Comparison of ENCODE assay signal across 20 cellular contexts in the genomic region with DNA sequence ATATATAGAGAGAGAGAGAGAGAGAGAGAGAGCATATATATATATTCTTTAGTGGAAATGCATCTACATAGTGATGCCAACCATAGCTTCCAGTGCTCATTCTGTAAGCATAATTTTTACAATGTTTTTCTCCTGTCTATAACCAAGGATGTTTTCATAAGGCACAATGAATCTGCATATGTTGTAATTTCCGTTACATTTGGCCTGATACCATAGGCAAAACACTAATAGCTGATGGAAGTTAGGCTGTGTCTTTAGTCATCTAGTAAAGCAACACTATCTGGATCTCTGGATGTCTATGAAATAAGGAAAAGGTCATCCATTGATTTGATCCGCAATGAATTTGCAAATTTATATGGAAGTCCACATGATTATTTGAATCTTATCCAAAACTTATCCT. TPM values are rescaled to one million over a fixed set of nuclear protein-coding genes. Genes with fewer than 3 reads are reported as not detected.
DNase-seq lines count a peak whose midpoint lies in the region; ATAC-seq and TF ChIP-seq lines count a peak whose summit lies in the region.
"Had no signal": no experiment of that assay in that cellular context is flagged by ENCODE, and none has a peak within 500 bp of the region (broad histone marks: within the 10 kb centered on the region; RNA-seq: fewer than 3 reads in every experiment).

No MANE protein-coding gene starts in this region.

- H3K27me3 Mint-ChIP-seq in brain: peaks cover 5% of the 10 kb centered on the region

- peaks cover 60% of the 10 kb centered on the region for H3K4me1 Mint-ChIP-seq in brain

- H3K27ac Mint-ChIP-seq in brain: no peak overlapping the region
- H3K27ac Mint-ChIP-seq: CD4-positive, alpha-beta T cell; IgD-negative memory B cell had no signal

- H3K9me3 Mint-ChIP-seq in brain: no peaks in the 10 kb centered on the region
- H3K9me3 Mint-ChIP-seq: CD4-positive, alpha-beta T cell had no signal

- ATAC-seq in GM19035 (IDR thresholded peaks at IDR 0.05; ENCODE audit: unreplicated experiment) (no peak), GM19467 (IDR thresholded peaks at IDR 0.05; ENCODE audit: unreplicated experiment) (no peak)
- ATAC-seq: GM12878, Right ventricle myocardium inferior had no signal

- H3K4me3 ChIP-seq in fibroblast of the aortic adventitia (ENCODE audit: low read depth, low read length): no peak overlapping the region
- H3K4me3 ChIP-seq: BLaER1, GM12878 had no signal

- DNase-seq in fibroblast of the aortic adventitia (ENCODE audit: low read depth): peak; percentile 40
- DNase-seq in superior temporal gyrus (ENCODE audit: extremely low spot score): peak; percentile 22
- DNase-seq in NCI-H2029 (lab: John Stamatoyannopoulos, UW): no peak
- no peak for DNase-seq in T-helper 1 cell
- DNase-seq: ACHN; CD4-positive, alpha-beta T cell; COR-L47; DMS79 treated with DMSO at 0.1 percent for 48 hours; GOT3; MV-4-11; NCI-H1694 treated with DMSO at 0.1 percent for 48 hours; NCI-H446 treated with DMSO at 0.1 percent for 48 hours; NCI-H526 treated with DMSO at 0.1 percent for 48 hours had no signal

- H3K36me3 Mint-ChIP-seq in brain: peaks cover 23% of the 10 kb centered on the region
- H3K36me3 Mint-ChIP-seq: IgD-negative memory B cell had no signal

- TF ChIP-seq CTCF in brain (conservative IDR thresholded peaks at IDR 0.05) (no peak), fibroblast of the aortic adventitia (IDR thresholded peaks at IDR 0.05; ENCODE audit: insufficient read depth, low read length) (no peak)

- H3K4me3 Mint-ChIP-seq in brain: peak overlapping the region in 3 of 5 experiments; percentile 37 to 66 (median 64)
- H3K4me3 Mint-ChIP-seq: CD4-positive, alpha-beta T cell; IgD-negative memory B cell had no signal

RNA-seq across cellular contexts. Expression of gene PCDH7, which starts 8.1 kb away (rescaled TPM):
- polyA plus RNA-seq in brain (ENCODE audit: insufficient read depth, low read depth, low replicate concordance): 1.7 TPM
- 63.0 and 172 TPM in 2 replicates for total RNA-seq in fibroblast of the aortic adventitia (ENCODE audit: low replicate concordance)
- total RNA-seq: CD4-positive, alpha-beta T cell had no signal
- polyA plus RNA-seq: IgD-negative memory B cell had no signal

Comparison
In these comparisons a context has a peak if more than half of its experiments do, and no peak if none do; other contexts are left out.
1. DNase-seq: peak in fibroblast of the aortic adventitia (single experiment) and superior temporal gyrus (single experiment); none in NCI-H2029 (single experiment) and T-helper 1 cell (0 of 5).